Comparison of ENCODE assay signal across 19 cellular contexts in the genomic region with DNA sequence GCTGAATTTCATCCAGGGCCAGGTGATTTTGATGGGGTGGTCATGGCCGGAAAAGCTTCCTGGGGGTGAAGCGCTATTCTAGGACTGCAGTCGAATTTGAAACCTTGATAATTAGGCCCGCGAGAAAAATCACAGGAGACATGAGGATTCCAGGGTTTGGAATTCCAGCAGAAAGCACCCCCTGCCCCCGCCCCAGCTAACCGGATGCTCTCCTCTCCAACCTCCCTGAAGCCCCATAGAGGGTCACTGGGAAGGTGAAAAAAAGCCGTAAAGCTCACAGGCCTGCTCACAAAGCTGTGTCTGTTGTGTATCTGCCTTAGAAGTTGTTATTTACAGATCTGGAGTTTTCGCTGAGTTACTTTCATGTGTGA. TPM values are rescaled to one million over a fixed set of nuclear protein-coding genes. Genes with fewer than 3 reads are reported as not detected.
DNase-seq lines count a peak whose midpoint lies in the region; ATAC-seq and TF ChIP-seq lines count a peak whose summit lies in the region.
"Had no signal": no experiment of that assay in that cellular context is flagged by ENCODE, and none has a peak within 500 bp of the region (broad histone marks: within the 10 kb centered on the region; RNA-seq: fewer than 3 reads in every experiment).

No MANE protein-coding gene starts in this region.

- H3K4me1 ChIP-seq in neuronal stem cell (ENCODE audit: control insufficient read depth in 2 of 2, insufficient read depth in 1 of 2, low read depth in 1 of 2, low read length in 2 of 2) (peaks cover 0 to 18% of the 10 kb centered on the region in 2 donors), gastrocnemius medialis (peaks cover 3 to 5% of the 10 kb centered on the region in 2 donors), gastroesophageal sphincter (peaks cover 0 to 21% (median 5%) of the 10 kb centered on the region in 3 donors)

- H3K9me3 ChIP-seq in neuronal stem cell (replicated peaks in 1 of 2; ENCODE audit: control insufficient read depth in 2 of 2, insufficient read depth in 1 of 2, low read depth in 1 of 2, low read length in 2 of 2) (peaks cover 0 to 4% of the 10 kb centered on the region in 2 donors), gastrocnemius medialis (no peaks in the 10 kb centered on the region), gastroesophageal sphincter (no peaks in the 10 kb centered on the region)
- H3K9me3 ChIP-seq: body of pancreas, left lung, neutrophil, vagina had no signal

- H3K9me3 Mint-ChIP-seq in T-helper 1 cell treated with Interleukin-12 subunit alpha and Interleukin-12 subunit beta and Interleukin-4 antibody, amounts not matched to agents 30 μg/mL and 1 μg/mL, for 36 hours: no peaks in the 10 kb centered on the region
- H3K9me3 Mint-ChIP-seq in Calu3 (ENCODE audit: low read depth, unreplicated experiment): no peaks in the 10 kb centered on the region
- H3K9me3 Mint-ChIP-seq in activated naive CD8-positive, alpha-beta T cell treated with anti-CD3 and anti-CD28 coated beads, Interleukin-2, amount 10 ng/mL, durations not matched to agents 7 days and 5 days: no peaks in the 10 kb centered on the region
- H3K9me3 Mint-ChIP-seq: CD8-positive, alpha-beta memory T cell; stimulated activated naive B cell treated with anti-CD40 and anti-IgM and Interleukin-4, amounts not matched to agents 10 μg/mL and 1 μg/mL and 100 μg/mL, for 72 hours had no signal

- peak overlapping the region; percentile 13 for H2AK5ac ChIP-seq in neuronal stem cell (ENCODE audit: low read depth, low read length)

- intact Hi-C loops in Calu3 (cut with micrococcal nuclease; ENCODE audit: unreplicated experiment): no loop called here
- intact Hi-C loops in gastrocnemius medialis (cut with DNase I; ENCODE audit: low total_unique reads): no loop called here

- H3K23ac ChIP-seq in neuronal stem cell (ENCODE audit: low read depth, low read length, poor library complexity): no peak overlapping the region

- H2BK15ac ChIP-seq in neuronal stem cell (ENCODE audit: low read length): no peak overlapping the region

- no peak overlapping the region for H3K4me3 ChIP-seq in neuronal stem cell (ENCODE audit: low read length in 2 of 2)
- no peak overlapping the region for H3K4me3 ChIP-seq in gastrocnemius medialis
- no peak overlapping the region for H3K4me3 ChIP-seq in gastroesophageal sphincter
- H3K4me3 ChIP-seq: body of pancreas had no signal

- CTCF ChIA-PET in Calu3 (lab: Charles Lee): interaction anchor here (0.8 kb wide), 1 partner anchor 75 kb away, joined by 3 read pairs; no protein-coding TSS in a partner anchor

- peaks cover 7% of the 10 kb centered on the region for H3K36me3 Mint-ChIP-seq in T-helper 1 cell treated with Interleukin-12 subunit alpha and Interleukin-12 subunit beta and Interleukin-4 antibody, amounts not matched to agents 30 μg/mL and 1 μg/mL, for 36 hours (ENCODE audit: low read depth)
- H3K36me3 Mint-ChIP-seq in Calu3 (ENCODE audit: insufficient read depth, unreplicated experiment): peaks cover 15% of the 10 kb centered on the region
- H3K36me3 Mint-ChIP-seq in activated naive CD8-positive, alpha-beta T cell treated with anti-CD3 and anti-CD28 coated beads, Interleukin-2, amount 10 ng/mL, durations not matched to agents 7 days and 5 days: peaks cover 10% of the 10 kb centered on the region
- H3K36me3 Mint-ChIP-seq: CD8-positive, alpha-beta memory T cell had no signal

- H2BK12ac ChIP-seq in neuronal stem cell (ENCODE audit: low read length): no peak overlapping the region

- H4K8ac ChIP-seq in neuronal stem cell (ENCODE audit: low read depth, low read length): no peak overlapping the region

- TF ChIP-seq POLR2A in gastrocnemius medialis (IDR thresholded peaks at IDR 0.05) (no peak), gastroesophageal sphincter (IDR thresholded peaks at IDR 0.05) (no peak)

- no peak for TF ChIP-seq EP300 in gastroesophageal sphincter (IDR thresholded peaks at IDR 0.05)

- H2AFZ ChIP-seq in neuronal stem cell (ENCODE audit: low read length): peak overlapping the region; percentile 86

- peaks cover 13% of the 10 kb centered on the region for H3K4me1 Mint-ChIP-seq in T-helper 1 cell treated with Interleukin-12 subunit alpha and Interleukin-12 subunit beta and Interleukin-4 antibody, amounts not matched to agents 30 μg/mL and 1 μg/mL, for 36 hours (ENCODE audit: low read depth)
- no peaks in the 10 kb centered on the region for H3K4me1 Mint-ChIP-seq in Calu3 (ENCODE audit: low read depth, unreplicated experiment)
- peaks cover 10% of the 10 kb centered on the region for H3K4me1 Mint-ChIP-seq in activated naive CD8-positive, alpha-beta T cell treated with anti-CD3 and anti-CD28 coated beads, Interleukin-2, amount 10 ng/mL, durations not matched to agents 7 days and 5 days

- H3K4ac ChIP-seq in neuronal stem cell (ENCODE audit: low read length): no peak overlapping the region

- H3K27me3 Mint-ChIP-seq in T-helper 1 cell treated with Interleukin-12 subunit alpha and Interleukin-12 subunit beta and Interleukin-4 antibody, amounts not matched to agents 30 μg/mL and 1 μg/mL, for 36 hours (ENCODE audit: low read depth): no peaks in the 10 kb centered on the region
- peaks cover 35% of the 10 kb centered on the region for H3K27me3 Mint-ChIP-seq in Calu3 (ENCODE audit: unreplicated experiment)
- peaks cover 18% of the 10 kb centered on the region for H3K27me3 Mint-ChIP-seq in activated naive CD8-positive, alpha-beta T cell treated with anti-CD3 and anti-CD28 coated beads, Interleukin-2, amount 10 ng/mL, durations not matched to agents 7 days and 5 days

- no peak overlapping the region for H4K91ac ChIP-seq in neuronal stem cell (ENCODE audit: low read depth, low read length, poor library complexity)

- no peak overlapping the region for H3K27ac Mint-ChIP-seq in T-helper 1 cell treated with Interleukin-12 subunit alpha and Interleukin-12 subunit beta and Interleukin-4 antibody, amounts not matched to agents 30 μg/mL and 1 μg/mL, for 36 hours
- no peak overlapping the region for H3K27ac Mint-ChIP-seq in Calu3 (ENCODE audit: unreplicated experiment)
- H3K27ac Mint-ChIP-seq in activated naive CD8-positive, alpha-beta T cell treated with anti-CD3 and anti-CD28 coated beads, Interleukin-2, amount 10 ng/mL, durations not matched to agents 7 days and 5 days: no peak overlapping the region
- H3K27ac Mint-ChIP-seq: stimulated activated naive B cell treated with anti-CD40 and anti-IgM and Interleukin-4, amounts not matched to agents 10 μg/mL and 1 μg/mL and 100 μg/mL, for 72 hours had no signal

- WGBS in neuronal stem cell (ENCODE audit: extremely low coverage in 2 of 2, insufficient read length in 2 of 2, insufficient replicate concordance in 1 of 2), 2 donors: no CpG with 5 or more reads among the region's 9 CpGs
- 39% methylated on average over 8 of the region's 9 CpGs; no CpG with 5 or more reads in 1 of the 2 donors for WGBS in gastroesophageal sphincter (ENCODE audit: low coverage in 1 of 2), 2 donors

- H3K4me2 ChIP-seq in neuronal stem cell (ENCODE audit: insufficient read depth, low read length, poor library complexity, severe bottlenecking): no peak overlapping the region

- H3K27me3 ChIP-seq in neuronal stem cell (ENCODE audit: control insufficient read depth in 3 of 3, insufficient read depth in 3 of 3, low read depth in 1 of 3, low read length in 3 of 3) (peaks cover 0 to 9% (median 0%) of the 10 kb centered on the region in 3 experiments), gastrocnemius medialis (no peaks in the 10 kb centered on the region), gastroesophageal sphincter (peaks cover 27% of the 10 kb centered on the region)
- H3K27me3 ChIP-seq: body of pancreas, vagina had no signal

- H3K18ac ChIP-seq in neuronal stem cell (ENCODE audit: low read length): no peak overlapping the region

- BruUV-seq in Calu3 (replicated peaks; lab: Mats Ljungman, UMichigan): no TSS peak

- H3K79me1 ChIP-seq in neuronal stem cell (ENCODE audit: low read depth, low read length): peaks cover 7% of the 10 kb centered on the region

- TF ChIP-seq CTCF in Calu3 (IDR thresholded peaks at IDR 0.05; ENCODE audit: unreplicated experiment) (no peak), gastrocnemius medialis (IDR thresholded peaks at IDR 0.05 in 4 of 5, conservative IDR thresholded peaks at IDR 0.05 in 1 of 5) (no peak), gastroesophageal sphincter (IDR thresholded peaks at IDR 0.05) (no peak)

- H3K4me3 Mint-ChIP-seq in T-helper 1 cell treated with Interleukin-12 subunit alpha and Interleukin-12 subunit beta and Interleukin-4 antibody, amounts not matched to agents 30 μg/mL and 1 μg/mL, for 36 hours: peak overlapping the region; percentile 28
- peak overlapping the region; percentile 65 for H3K4me3 Mint-ChIP-seq in Calu3 (ENCODE audit: low read depth, unreplicated experiment)
- H3K4me3 Mint-ChIP-seq in activated naive CD8-positive, alpha-beta T cell treated with anti-CD3 and anti-CD28 coated beads, Interleukin-2, amount 10 ng/mL, durations not matched to agents 7 days and 5 days: peak overlapping the region; percentile 13

- no peak overlapping the region for H2BK5ac ChIP-seq in neuronal stem cell (ENCODE audit: low read length)

- POLR2A ChIA-PET in activated naive CD8-positive, alpha-beta T cell treated with anti-CD3 and anti-CD28 coated beads, Interleukin-2, amount 10 ng/mL, durations not matched to agents 7 days and 5 days (lab: Charles Lee): interaction anchor here (1.1 kb wide), 1 partner anchor 44 kb away, joined by 3 read pairs; no protein-coding TSS in a partner anchor

- H3K27ac ChIP-seq in neuronal stem cell (replicated peaks; ENCODE audit: low read length) (no peak overlapping the region), gastrocnemius medialis (no peak overlapping the region), gastroesophageal sphincter (no peak overlapping the region)
- H3K27ac ChIP-seq: body of pancreas, left lung, neutrophil, SK-N-MC, vagina had no signal

- no peak overlapping the region for H2BK120ac ChIP-seq in neuronal stem cell (ENCODE audit: low read depth, low read length)

- H3K14ac ChIP-seq in neuronal stem cell (ENCODE audit: low read length): no peak overlapping the region

- no peak for ATAC-seq in activated naive CD8-positive, alpha-beta T cell treated with anti-CD3 and anti-CD28 coated beads, Interleukin-2, amount 10 ng/mL, durations not matched to agents 7 days and 5 days (ENCODE audit: low read depth)
- ATAC-seq in gastrocnemius medialis (no peak), gastroesophageal sphincter (no peak)
- ATAC-seq: stimulated activated naive B cell treated with anti-CD40 and anti-IgM and Interleukin-4, amounts not matched to agents 10 μg/mL and 1 μg/mL and 100 μg/mL, for 72 hours had no signal

- H3K36me3 ChIP-seq in neuronal stem cell (replicated peaks in 1 of 2; ENCODE audit: control insufficient read depth in 2 of 2, insufficient read depth in 2 of 2, low read length in 2 of 2) (peaks cover 3 to 26% of the 10 kb centered on the region in 2 donors), gastrocnemius medialis (no peaks in the 10 kb centered on the region), gastroesophageal sphincter (no peaks in the 10 kb centered on the region)
- H3K36me3 ChIP-seq: left lung, neutrophil, vagina had no signal

- DNase-seq in T-helper 1 cell (no peak), Calu3 (no peak), neuronal stem cell (ENCODE audit: low spot score) (no peak), gastrocnemius medialis (no peak), AG08396 (ENCODE audit: low spot score) (no peak)
- DNase-seq in activated naive CD8-positive, alpha-beta T cell treated with anti-CD3 and anti-CD28 coated beads, Interleukin-2, amount 10 ng/mL, durations not matched to agents 7 days and 5 days: no peak
- DNase-seq: activated CD4-positive, alpha-beta T cell treated with anti-CD3 and anti-CD28 coated beads for 4 hours; CD8-positive, alpha-beta memory T cell; cerebellar nuclear complex; left lung; NCI-H1048; NCI-H1930; stimulated activated naive B cell treated with anti-CD40 and anti-IgM and Interleukin-4, amounts not matched to agents 10 μg/mL and 1 μg/mL and 100 μg/mL, for 72 hours had no signal

- in situ Hi-C loops in gastrocnemius medialis (cut with MboI; ENCODE audit: low sequenced_read_pairs in 4 of 4): no loop called here

- no peak overlapping the region for H3K9ac ChIP-seq in neuronal stem cell (ENCODE audit: low read depth, low read length, poor library complexity)

RNA-seq across cellular contexts. Expression of gene GINS2, which starts 1.2 kb away (rescaled TPM):
- total RNA-seq in Calu3 (2022): 19.7 and 25.2 TPM in 2 replicates
- 10 to 100 TPM; 33.4 to 34.2 TPM for total RNA-seq in activated naive CD8-positive, alpha-beta T cell treated with anti-CD3 and anti-CD28 coated beads, Interleukin-2, amount 10 ng/mL, durations not matched to agents 7 days and 5 days
- 32.2 TPM for polyA plus RNA-seq in neuronal stem cell (2013, experiment 1 of 2)
- 33.2 TPM for polyA plus RNA-seq in neuronal stem cell (2013, experiment 2 of 2)
- 1 to 10 TPM in 2 of 4 donors, under 1 TPM in 1, not detected in 1; 0.33 to 1.6 (median 1.6) TPM for total RNA-seq in gastrocnemius medialis
- total RNA-seq in gastroesophageal sphincter: 1 to 10 TPM in 1 of 4 donors, under 1 TPM in 3; 0.15 to 1.4 (median 0.66) TPM

Comparison
In these comparisons a context has a peak if more than half of its experiments do, and no peak if none do; other contexts are left out.
1. H3K4me3 Mint-ChIP-seq: peak in every context shown above with its lines; median percentile 65 in Calu3; 28 in T-helper 1 cell treated with Interleukin-12 subunit alpha and Interleukin-12 subunit beta and Interleukin-4 antibody, amounts not matched to agents 30 μg/mL and 1 μg/mL, for 36 hours; 13 in activated naive CD8-positive, alpha-beta T cell treated with anti-CD3 and anti-CD28 coated beads, Interleukin-2, amount 10 ng/mL, durations not matched to agents 7 days and 5 days.